Comparison of ENCODE assay signal across 16 cellular contexts in the genomic region with DNA sequence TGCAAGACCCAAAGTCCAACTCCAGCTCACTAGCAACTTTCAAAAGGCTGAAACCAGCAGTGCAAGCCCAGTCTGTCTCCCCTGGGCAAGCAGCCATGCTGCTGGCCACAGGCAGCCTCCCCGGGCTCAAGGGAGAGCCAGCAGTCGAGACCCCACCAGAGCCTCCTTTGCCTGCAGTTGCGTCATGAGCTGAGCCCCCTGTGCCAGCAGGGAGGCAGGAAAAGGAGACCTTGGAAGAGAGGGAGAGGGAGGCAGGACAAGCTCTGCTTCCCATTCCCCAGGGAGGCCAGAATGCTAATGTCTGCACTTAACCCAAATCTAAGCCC.
"Had no signal": no experiment of that assay in that cellular context is flagged by ENCODE, and none has a peak within 500 bp of the region (broad histone marks: within the 10 kb centered on the region; RNA-seq: fewer than 3 reads in every experiment).

No MANE protein-coding gene starts in this region.

- H3K27me3 ChIP-seq: transverse colon had no signal

- ATAC-seq: esophagus mucosa; gastrocnemius medialis; left lung; stimulated activated naive B cell treated with anti-CD40 and anti-IgM and Interleukin-4, amounts not matched to agents 10 μg/mL and 1 μg/mL and 100 μg/mL, for 72 hours; stimulated activated naive CD8-positive, alpha-beta T cell treated with anti-CD3 and anti-CD28 coated beads, Interleukin-15, amount 100 ng/mL, for 72 hours had no signal

- H3K9me3 ChIP-seq: gastrocnemius medialis, left lung, thoracic aorta, transverse colon had no signal

- H3K27ac ChIP-seq: gastrocnemius medialis, left lung, thoracic aorta, transverse colon had no signal

- DNase-seq: central memory CD4-positive, alpha-beta T cell; cortex of kidney; effector memory CD4-positive, alpha-beta T cell; gastrocnemius medialis; islet precursor cell; mesendoderm; naive B cell; stimulated activated CD4-positive, alpha-beta T cell treated with anti-CD3 and anti-CD28 coated beads, Interleukin-2, amount 100 ng/mL, for 24 hours; stimulated activated CD4-positive, alpha-beta T cell treated with anti-CD3 and anti-CD28 coated beads, Interleukin-4, amount 100 ng/mL, for 4 hours; stimulated activated naive B cell treated with anti-CD40 and anti-IgM and Interleukin-4, amounts not matched to agents 10 μg/mL and 1 μg/mL and 100 μg/mL, for 72 hours; stimulated activated naive CD8-positive, alpha-beta T cell treated with anti-CD3 and anti-CD28 coated beads, Interleukin-15, amount 100 ng/mL, for 72 hours; transverse colon had no signal

- H3K4me2 ChIP-seq: smooth muscle cell had no signal

- H3K4me3 ChIP-seq: gastrocnemius medialis, left lung, smooth muscle cell, thoracic aorta, transverse colon had no signal

- H3K36me3 ChIP-seq: gastrocnemius medialis, left lung, thoracic aorta, transverse colon had no signal
